Comparison of ENCODE assay signal across 9 cellular contexts in the genomic region with DNA sequence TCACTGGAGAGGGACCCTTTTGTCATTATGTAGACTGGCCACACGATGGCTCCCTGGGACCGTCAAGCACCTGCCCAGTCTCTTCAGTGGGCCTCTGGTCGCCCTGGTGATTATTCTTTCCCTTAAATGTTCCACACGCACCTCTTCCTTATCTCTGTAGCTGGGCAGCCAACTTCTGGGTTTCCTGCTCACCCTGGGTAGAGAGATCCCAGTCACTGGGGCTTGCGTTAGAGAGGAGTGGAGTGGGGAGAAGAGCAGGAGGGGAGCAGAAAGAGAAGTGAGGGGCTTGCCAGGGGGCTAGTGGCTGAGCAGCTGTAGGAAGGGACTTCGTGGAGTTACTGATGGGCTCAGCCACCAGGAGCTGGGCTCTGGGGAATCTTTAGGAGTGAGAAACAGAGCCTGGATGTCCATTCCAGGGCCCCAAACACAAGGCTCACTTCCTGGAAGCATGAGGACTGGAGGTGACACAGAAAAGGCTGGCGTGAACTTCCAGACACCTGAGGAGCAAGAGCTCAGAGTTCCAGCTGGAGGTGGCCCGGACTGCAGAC.
DNase-seq lines count a peak whose midpoint lies in the region; ATAC-seq, FAIRE-seq and TF ChIP-seq lines count a peak whose summit lies in the region.
"Had no signal": no experiment of that assay in that cellular context is flagged by ENCODE, and none has a peak within 500 bp of the region (broad histone marks: within the 10 kb centered on the region; RNA-seq: fewer than 3 reads in every experiment).

No MANE protein-coding gene starts in this region.

- no peak for FAIRE-seq in GM12878 (lab: Jason Lieb, UNC)

- peak overlapping the region; percentile 92 for H2AFZ ChIP-seq in GM23338
- H2AFZ ChIP-seq in GM12878 (ENCODE audit: control insufficient read depth, low read depth, low read length): no peak overlapping the region

- H3K36me3 ChIP-seq in GM23338 (ENCODE audit: insufficient read depth) (no peaks in the 10 kb centered on the region), GM12878 (ENCODE audit: control insufficient read depth in 2 of 2, insufficient read depth in 2 of 2, low read length in 1 of 2) (no peaks in the 10 kb centered on the region), tibial nerve (no peaks in the 10 kb centered on the region)

- H3K4me1 ChIP-seq in GM23338 (ENCODE audit: insufficient read depth) (peaks cover 32% of the 10 kb centered on the region), GM12878 (ENCODE audit: control insufficient read depth, insufficient read depth, low read length) (peaks cover 5% of the 10 kb centered on the region; the same call in 1 of the 2 replicates), tibial nerve (peaks cover 0 to 6% (median 0%) of the 10 kb centered on the region in 4 donors)

- H3K4me3 Mint-ChIP-seq in Calu3 (ENCODE audit: low read depth, unreplicated experiment) (peak overlapping the region; percentile 10), GM23338 (peak overlapping the region; percentile 29; the same call in 1 of the 3 replicates), type B pancreatic cell (peak overlapping the region; percentile 53)

- no peaks in the 10 kb centered on the region for H3K9me2 ChIP-seq in GM23338 (ENCODE audit: insufficient read depth)

- SMC1A ChIA-PET in GM12878 (lab: Charles Lee; ENCODE audit: uncharacterized antibody, unreplicated experiment): interaction anchor here (0.8 kb wide), 1 partner anchor 467 kb away, joined by 3 read pairs; no protein-coding TSS in a partner anchor

- TF ChIP-seq POLR2A in GM12878 (IDR thresholded peaks at IDR 0.05; ENCODE audit: low read depth, low read length) (no peak), tibial nerve (IDR thresholded peaks at IDR 0.05) (no peak)

- H3K36me3 Mint-ChIP-seq in Calu3 (ENCODE audit: insufficient read depth, unreplicated experiment): no peaks in the 10 kb centered on the region
- H3K36me3 Mint-ChIP-seq in GM23338 (ENCODE audit: low read depth): no peaks in the 10 kb centered on the region
- no peaks in the 10 kb centered on the region for H3K36me3 Mint-ChIP-seq in type B pancreatic cell

- TF ChIP-seq CTCF in Calu3 (IDR thresholded peaks at IDR 0.05; ENCODE audit: unreplicated experiment) (peak; percentile 82), GM23338 (conservative IDR thresholded peaks at IDR 0.05; ENCODE audit: low read depth in 2 of 2) (peak; percentile 76 to 91), GM12878 (IDR thresholded peaks at IDR 0.05 in 2 of 3, conservative IDR thresholded peaks at IDR 0.05 in 1 of 3; ENCODE audit: control insufficient read depth in 2 of 3, extremely low read depth in 1 of 3, insufficient read depth in 1 of 3, low read depth in 3 of 3, low read length in 3 of 3) (peak; percentile 54 to 62 (median 57); a peak in 5 of 6 replicates), type B pancreatic cell (conservative IDR thresholded peaks at IDR 0.05) (peak; percentile 86), tibial nerve (IDR thresholded peaks at IDR 0.05) (peak in 2 of 5 experiments; percentile 19 to 39)

- H3K4me3 ChIP-seq in GM23338: no peak overlapping the region
- no peak overlapping the region for H3K4me3 ChIP-seq in GM12878
- H3K4me3 ChIP-seq in tibial nerve: no peak overlapping the region
- H3K4me3 ChIP-seq: SK-N-MC had no signal

- BruUV-seq in Calu3 (replicated peaks; lab: Mats Ljungman, UMichigan) (no TSS peak), GM12878 (replicated peaks; lab: Mats Ljungman, UMichigan) (no TSS peak)

- H3K79me2 ChIP-seq in GM23338 (replicated peaks; ENCODE audit: insufficient read depth): no peaks in the 10 kb centered on the region
- no peaks in the 10 kb centered on the region for H3K79me2 ChIP-seq in GM12878 (ENCODE audit: control insufficient read depth, insufficient read depth, low read length)

- peak overlapping the region; percentile 16 for H3K27ac Mint-ChIP-seq in Calu3 (ENCODE audit: unreplicated experiment)
- no peak overlapping the region for H3K27ac Mint-ChIP-seq in GM23338
- H3K27ac Mint-ChIP-seq in type B pancreatic cell: peak overlapping the region; percentile 64

- H3K9me3 Mint-ChIP-seq in Calu3 (ENCODE audit: low read depth, unreplicated experiment) (no peaks in the 10 kb centered on the region), GM23338 (no peaks in the 10 kb centered on the region; the same call in 1 of the 3 replicates), type B pancreatic cell (peaks cover 4% of the 10 kb centered on the region)

- TF ChIP-seq EP300 in GM12878 (IDR thresholded peaks at IDR 0.05; ENCODE audit: borderline replicate concordance in 1 of 2, control insufficient read depth in 1 of 2, low read depth in 2 of 2, low read length in 2 of 2) (no peak), tibial nerve (IDR thresholded peaks at IDR 0.05) (no peak)

- H3K4me1 Mint-ChIP-seq in Calu3 (ENCODE audit: low read depth, unreplicated experiment) (peaks cover 17% of the 10 kb centered on the region), GM23338 (peaks cover 38% of the 10 kb centered on the region), type B pancreatic cell (ENCODE audit: unreplicated experiment) (peaks cover 14% of the 10 kb centered on the region)

- CTCF ChIA-PET in Calu3 (lab: Charles Lee) (interaction anchor here (0.5 to 1.8 kb wide), 7 partner anchors 24 to 1851 kb away, joined by 3 to 11 read pairs (median 5); no protein-coding TSS in a partner anchor), GM12878 (lab: Yijun Ruan, JAX) (interaction anchor here (0.8 to 2.0 kb wide), 3 partner anchors 9 to 766 kb away, joined by 3 to 6 read pairs (median 4); no protein-coding TSS in a partner anchor)

- no peaks in the 10 kb centered on the region for H3K27me3 ChIP-seq in GM23338 (ENCODE audit: insufficient read depth)
- H3K27me3 ChIP-seq in GM12878 (replicated peaks in 1 of 2; ENCODE audit: control insufficient read depth in 2 of 2, insufficient read depth in 2 of 2, low read length in 1 of 2): no peaks in the 10 kb centered on the region; a peak in 1 of 4 replicates
- H3K27me3 ChIP-seq in tibial nerve: peaks cover 0 to 27% of the 10 kb centered on the region in 2 donors

- DNase-seq in Calu3: peak; percentile 80
- peak; percentile 89 for DNase-seq in GM23338 (ENCODE audit: low spot score)
- DNase-seq in NCI-H2227 (lab: John Stamatoyannopoulos, UW; ENCODE audit: unreplicated experiment): peak; percentile 73
- no peak for DNase-seq in GM12878 (ENCODE audit: low read depth, low spot score)
- DNase-seq in iris pigment epithelial cell (ENCODE audit: low read depth): peak; percentile 45
- no peak for DNase-seq in type B pancreatic cell (ENCODE audit: extremely low spot score, unreplicated experiment)
- DNase-seq in tibial nerve (ENCODE audit: low spot score in 2 of 2): no peak

- H3K9ac ChIP-seq in GM12878 (ENCODE audit: control insufficient read depth, insufficient read depth, low read length): no peak overlapping the region

- RAD21 ChIA-PET in GM12878 (lab: Charles Lee; ENCODE audit: unreplicated experiment): no interaction called here

- peak; percentile 68 for TF ChIP-seq RAD21 in GM12878 (IDR thresholded peaks at IDR 0.05; ENCODE audit: insufficient read depth, low read depth, low read length)

- H3F3A ChIP-seq in GM23338 (replicated peaks; ENCODE audit: low read depth): no peaks in the 10 kb centered on the region

- WGBS in GM12878 (ENCODE audit: insufficient coverage, insufficient replicate concordance, low lambda C conversion rate, missing lambda C conversion rate): 11% methylated on average over 8 of the region's 8 CpGs
- 37 to 38% methylated on average over 8 of the region's 8 CpGs for WGBS in tibial nerve, 2 donors

- H4K20me1 ChIP-seq in GM23338 (replicated peaks; ENCODE audit: insufficient read depth) (no peaks in the 10 kb centered on the region), GM12878 (ENCODE audit: control insufficient read depth, insufficient read depth) (no peaks in the 10 kb centered on the region)

- POLR2A ChIA-PET in GM12878 (lab: Charles Lee): no interaction called here

- H3K4me2 ChIP-seq in GM23338: peak overlapping the region; percentile 56; the same call in 1 of the 2 replicates
- no peak overlapping the region for H3K4me2 ChIP-seq in GM12878 (ENCODE audit: control insufficient read depth, insufficient read depth)

- peaks cover 93% of the 10 kb centered on the region for H3K27me3 Mint-ChIP-seq in Calu3 (ENCODE audit: unreplicated experiment)
- H3K27me3 Mint-ChIP-seq in GM23338 (ENCODE audit: insufficient read depth, low read depth, poor library complexity): peaks cover 7% of the 10 kb centered on the region
- H3K27me3 Mint-ChIP-seq in type B pancreatic cell: peaks cover 41% of the 10 kb centered on the region

- in situ Hi-C loops in GM12878 (cut with MboI): no loop called here

- intact Hi-C loops in Calu3 (cut with micrococcal nuclease; ENCODE audit: unreplicated experiment): loop anchor here (1.0 to 10.0 kb wide), 7 partner anchors 103 to 1851 kb away; no protein-coding TSS in a partner anchor
- intact Hi-C loops in GM12878 (cut with micrococcal nuclease; ENCODE audit: unreplicated experiment): loop anchor here (1.0 to 5.0 kb wide), 3 partner anchors 157 to 760 kb away; no protein-coding TSS in a partner anchor

- no peak overlapping the region for H3K27ac ChIP-seq in GM23338 (ENCODE audit: low read depth)
- no peak overlapping the region for H3K27ac ChIP-seq in GM12878 (ENCODE audit: control insufficient read depth, insufficient read depth)
- no peak overlapping the region for H3K27ac ChIP-seq in tibial nerve
- H3K27ac ChIP-seq: SK-N-MC had no signal

- H3K9me3 ChIP-seq in GM12878 (replicated peaks; ENCODE audit: control insufficient read depth, insufficient read depth, low read length) (no peaks in the 10 kb centered on the region), tibial nerve (peaks cover 0 to 9% (median 0%) of the 10 kb centered on the region in 4 donors)

- ATAC-seq in GM23338 (peak; percentile 88), GM12878 (peak; percentile 94), HG03565 (IDR thresholded peaks at IDR 0.05; ENCODE audit: unreplicated experiment) (no peak)

TF ChIP-seq in GM12878, 131 proteins besides CTCF, POLR2A, EP300 and RAD21:
- no peak for TF ChIP-seq TCF3 (IDR thresholded peaks at IDR 0.05; ENCODE audit: borderline replicate concordance, insufficient read depth, low read depth, low read length)
- TF ChIP-seq SMC3 (IDR thresholded peaks at IDR 0.05; ENCODE audit: borderline replicate concordance, low read length): peak; percentile 52

Comparison
In these comparisons a context has a peak if more than half of its experiments do, and no peak if none do; other contexts are left out.
1. DNase-seq: peak in Calu3 (single experiment), GM23338 (single experiment), NCI-H2227 (single experiment) and iris pigment epithelial cell (single experiment); none in GM12878 (single experiment), type B pancreatic cell (single experiment) and tibial nerve (0 of 2).
2. Peak in every context shown above with its lines, with median percentiles within 50 percentile points of each other: H3K4me3 Mint-ChIP-seq.